In genomic region chr4:75509592-75509991, GRCh38 we compare ENCODE assay signal across 13 cellular contexts. TPM values are rescaled to one million over a fixed set of nuclear protein-coding genes. Genes with fewer than 3 reads are reported as not detected.
A peak's percentile ranks its signal among the peaks of the same experiment; 100 is the strongest.
DNase-seq lines count a peak whose midpoint lies in the region; ATAC-seq, FAIRE-seq and TF ChIP-seq lines count a peak whose summit lies in the region.
"Not testable (repeated sequence)": the region's sequence is repeated elsewhere in the genome, so short reads cannot be mapped to it uniquely, and the experiment has no call there.
"Had no signal": no experiment of that assay in that cellular context is flagged by ENCODE, and none has a peak within 500 bp of the region (broad histone marks: within the 10 kb centered on the region; RNA-seq: fewer than 3 reads in every experiment).

No MANE protein-coding gene starts in this region.

- CTCF ChIA-PET in CD4-positive, alpha-beta T cell (lab: Charles Lee) = not testable (repeated sequence)
- CTCF ChIA-PET in GM12878 (lab: Yijun Ruan, JAX) = interaction anchor here (1.3 kb wide), 1 partner anchor 14 kb away, joined by 4 read pairs; no protein-coding TSS in a partner anchor

- H3K27ac ChIP-seq in CD4-positive, alpha-beta T cell (ENCODE audit: low read depth, low read length); GM12878 (ENCODE audit: control insufficient read depth, insufficient read depth): not testable (repeated sequence)

- H3K9me3 ChIP-seq in CD4-positive, alpha-beta T cell (ENCODE audit: control insufficient read depth, low read length); GM12878 (replicated peaks; ENCODE audit: control insufficient read depth, insufficient read depth, low read length): not testable (repeated sequence)

- not testable (repeated sequence) for TF ChIP-seq POLR2A in GM12892 (IDR thresholded peaks at IDR 0.05; ENCODE audit: low read depth, low read length); GM12878 (IDR thresholded peaks at IDR 0.05; ENCODE audit: low read depth, low read length)

- RAD21 ChIA-PET in GM12878 (lab: Charles Lee; ENCODE audit: unreplicated experiment) = interaction anchor here (2.3 kb wide), 1 partner anchor 19 kb away, joined by 4 read pairs; no protein-coding TSS in a partner anchor

- SMC1A ChIA-PET in GM12878 (lab: Charles Lee; ENCODE audit: uncharacterized antibody, unreplicated experiment) = interaction anchor here (0.7 to 1.6 kb wide), 3 partner anchors 10 to 255 kb away, joined by 3 to 5 read pairs (median 3); no protein-coding TSS in a partner anchor

- H3K9me3 Mint-ChIP-seq in CD4-positive, alpha-beta T cell; activated T-cell treated with anti-CD3 and anti-CD28 coated beads, Interleukin-2, amount 50 U/mL, for 72 hours; immature natural killer cell; natural killer cell treated with Interleukin-12 subunit alpha and Interleukin-12 subunit beta and Interleukin-15 and Interleukin-18, amount 100 ng/mL, for 72 hours: not testable (repeated sequence)

- peaks cover 20% of the 10 kb centered on the region for H3K4me1 Mint-ChIP-seq in CD4-positive, alpha-beta T cell (ENCODE audit: low read depth)
- not testable (repeated sequence) for H3K4me1 Mint-ChIP-seq in activated T-cell treated with anti-CD3 and anti-CD28 coated beads, Interleukin-2, amount 50 U/mL, for 72 hours (ENCODE audit: low read depth)
- H3K4me1 Mint-ChIP-seq in immature natural killer cell = peaks cover 29 to 42% of the 10 kb centered on the region in 2 donors
- peaks cover 26 to 35% of the 10 kb centered on the region in 2 donors for H3K4me1 Mint-ChIP-seq in natural killer cell treated with Interleukin-12 subunit alpha and Interleukin-12 subunit beta and Interleukin-15 and Interleukin-18, amount 100 ng/mL, for 72 hours (ENCODE audit: low read depth in 2 of 2)

- WGBS in GM12878 (ENCODE audit: insufficient coverage, insufficient replicate concordance, low lambda C conversion rate, missing lambda C conversion rate) = 95% methylated on average over 4 of the region's 4 CpGs

- BruUV-seq in GM12878 (replicated peaks; lab: Mats Ljungman, UMichigan) = not testable (repeated sequence)

- POLR2A ChIA-PET in CD4-positive, alpha-beta T cell (lab: Charles Lee); GM12878 (lab: Charles Lee): not testable (repeated sequence)

- H3K4me3 Mint-ChIP-seq in CD4-positive, alpha-beta T cell = peak overlapping the region; percentile 52
- peak overlapping the region; percentile 11 to 60 for H3K4me3 Mint-ChIP-seq in activated T-cell treated with anti-CD3 and anti-CD28 coated beads, Interleukin-2, amount 50 U/mL, for 72 hours
- peak overlapping the region in 4 of 5 donors; percentile 18 to 69 (median 57) for H3K4me3 Mint-ChIP-seq in immature natural killer cell
- not testable (repeated sequence) for H3K4me3 Mint-ChIP-seq in natural killer cell treated with Interleukin-12 subunit alpha and Interleukin-12 subunit beta and Interleukin-15 and Interleukin-18, amount 100 ng/mL, for 72 hours

- H3K27me3 Mint-ChIP-seq in CD4-positive, alpha-beta T cell; activated T-cell treated with anti-CD3 and anti-CD28 coated beads, Interleukin-2, amount 50 U/mL, for 72 hours (ENCODE audit: low read depth); immature natural killer cell (ENCODE audit: low read depth in 3 of 3); natural killer cell treated with Interleukin-12 subunit alpha and Interleukin-12 subunit beta and Interleukin-15 and Interleukin-18, amount 100 ng/mL, for 72 hours: not testable (repeated sequence)

- DNase-seq in CD4-positive, alpha-beta T cell; GM12892 (ENCODE audit: insufficient read length); activated T-cell treated with anti-CD3 and anti-CD28 coated beads, Interleukin-2, amount 50 U/mL, for 72 hours; GM12878 (ENCODE audit: low read depth, low spot score); immature natural killer cell; natural killer cell treated with Interleukin-12 subunit alpha and Interleukin-12 subunit beta and Interleukin-15 and Interleukin-18, amount 100 ng/mL, for 72 hours (ENCODE audit: low spot score): not testable (repeated sequence)
- peak; percentile 24 for DNase-seq in SK-MEL-5 (ENCODE audit: low read depth, low spot score)

- not testable (repeated sequence) for H3K4me3 ChIP-seq in GM12878

- intact Hi-C loops in CD4-positive, alpha-beta T cell (cut with DNase I, micrococcal nuclease); GM12878 (cut with micrococcal nuclease; ENCODE audit: unreplicated experiment): not testable (repeated sequence)

- not testable (repeated sequence) for TF ChIP-seq EP300 in GM12878 (IDR thresholded peaks at IDR 0.05; ENCODE audit: borderline replicate concordance in 1 of 2, control insufficient read depth in 1 of 2, low read depth in 2 of 2, low read length in 2 of 2)

- H3K4me2 ChIP-seq in GM12878 (ENCODE audit: control insufficient read depth, insufficient read depth) = not testable (repeated sequence)

- H3K36me3 Mint-ChIP-seq in CD4-positive, alpha-beta T cell (ENCODE audit: low read depth) = peaks cover 62% of the 10 kb centered on the region
- peaks cover 9 to 28% of the 10 kb centered on the region in 2 donors for H3K36me3 Mint-ChIP-seq in activated T-cell treated with anti-CD3 and anti-CD28 coated beads, Interleukin-2, amount 50 U/mL, for 72 hours (ENCODE audit: insufficient read depth in 2 of 2)
- H3K36me3 Mint-ChIP-seq in immature natural killer cell = peaks cover 5 to 14% (median 14%) of the 10 kb centered on the region in 3 donors
- H3K36me3 Mint-ChIP-seq in natural killer cell treated with Interleukin-12 subunit alpha and Interleukin-12 subunit beta and Interleukin-15 and Interleukin-18, amount 100 ng/mL, for 72 hours = peaks cover 34% of the 10 kb centered on the region

- H3K79me2 ChIP-seq in GM12878 (ENCODE audit: control insufficient read depth, insufficient read depth, low read length) = peaks cover 59% of the 10 kb centered on the region

- TF ChIP-seq CTCF in CD4-positive, alpha-beta T cell (IDR thresholded peaks at IDR 0.05); GM12878 (IDR thresholded peaks at IDR 0.05 in 2 of 3, conservative IDR thresholded peaks at IDR 0.05 in 1 of 3; ENCODE audit: control insufficient read depth in 2 of 3, extremely low read depth in 1 of 3, insufficient read depth in 1 of 3, low read depth in 3 of 3, low read length in 3 of 3): not testable (repeated sequence)

- H3K36me3 ChIP-seq in GM12878 (ENCODE audit: control insufficient read depth in 2 of 2, insufficient read depth in 2 of 2, low read length in 1 of 2) = not testable (repeated sequence)

- H3K9ac ChIP-seq in GM12878 (ENCODE audit: control insufficient read depth, insufficient read depth, low read length) = not testable (repeated sequence)

- not testable (repeated sequence) for ATAC-seq in CD4-positive, alpha-beta T cell (ENCODE audit: poor library complexity); activated T-cell treated with anti-CD3 and anti-CD28 coated beads, Interleukin-2, amount 50 U/mL, for 72 hours (replicated peaks in 1 of 2); GM12878; natural killer cell treated with Interleukin-12 subunit alpha and Interleukin-12 subunit beta and Interleukin-15 and Interleukin-18, amount 100 ng/mL, for 72 hours

- not testable (repeated sequence) for TF ChIP-seq RAD21 in GM12878 (IDR thresholded peaks at IDR 0.05; ENCODE audit: insufficient read depth, low read depth, low read length)

- H4K20me1 ChIP-seq in GM12878 (ENCODE audit: control insufficient read depth, insufficient read depth) = not testable (repeated sequence)

- FAIRE-seq in GM12892 (lab: Jason Lieb, UNC) = peak; percentile 56
- not testable (repeated sequence) for FAIRE-seq in GM12878 (lab: Jason Lieb, UNC)

- not testable (repeated sequence) for H2AFZ ChIP-seq in GM12878 (ENCODE audit: control insufficient read depth, low read depth, low read length)

- H3K27me3 ChIP-seq in CD4-positive, alpha-beta T cell (ENCODE audit: control insufficient read depth, insufficient read depth, low read length); GM12878 (replicated peaks in 1 of 2; ENCODE audit: control insufficient read depth in 2 of 2, insufficient read depth in 2 of 2, low read length in 1 of 2): not testable (repeated sequence)

- peak overlapping the region; percentile 62 for H3K27ac Mint-ChIP-seq in CD4-positive, alpha-beta T cell
- H3K27ac Mint-ChIP-seq in activated T-cell treated with anti-CD3 and anti-CD28 coated beads, Interleukin-2, amount 50 U/mL, for 72 hours = not testable (repeated sequence)
- H3K27ac Mint-ChIP-seq in immature natural killer cell = peak overlapping the region in 5 of 6 donors; percentile 70 to 86 (median 75)
- peak overlapping the region; percentile 15 to 16 for H3K27ac Mint-ChIP-seq in natural killer cell treated with Interleukin-12 subunit alpha and Interleukin-12 subunit beta and Interleukin-15 and Interleukin-18, amount 100 ng/mL, for 72 hours

- not testable (repeated sequence) for H3K4me1 ChIP-seq in GM12878 (ENCODE audit: control insufficient read depth, insufficient read depth, low read length)

- in situ Hi-C loops in SK-MEL-5 (cut with HindIII; ENCODE audit: low pct_unique_long_range_greater_than_20kb, low sequenced_read_pairs); GM12878 (cut with MboI): not testable (repeated sequence)

RNA-seq across cellular contexts. Expression of gene RCHY1, which starts 4.6 kb away (rescaled TPM):
- 10 to 100 TPM; 33.6 to 37.0 TPM for total RNA-seq in CD4-positive, alpha-beta T cell
- 30.2 TPM for polyA plus RNA-seq in GM12892 (2012; ENCODE audit: missing spikeins)
- 42.9 and 53.5 TPM in 2 replicates for total RNA-seq in SK-MEL-5 (2014; rRNA removed; shearing (Covaris generic))
- 32.7 and 33.8 TPM in 2 replicates for polyA plus RNA-seq in SK-MEL-5 (2015; cell fraction: cytosol; rRNA removed)
- polyA plus RNA-seq in SK-MEL-5 (2015; cell fraction: nucleus; rRNA removed) = 51.8 and 62.8 TPM in 2 replicates
- 10 to 100 TPM; 42.0 to 44.3 TPM for total RNA-seq in activated T-cell treated with anti-CD3 and anti-CD28 coated beads, Interleukin-2, amount 50 U/mL, for 72 hours
- 37.9 and 41.3 TPM in 2 replicates for total RNA-seq in GM12878 (2013; cell fraction: nucleolus; rRNA removed)
- total RNA-seq in GM12878 (2014; rRNA removed) = 12.0 and 17.7 TPM in 2 replicates
- total RNA-seq in GM12878 (2014; rRNA removed; fragmentation: Illumina TruSeq; extraction: Trizol) = 12.9 and 16.0 TPM in 2 replicates
- total RNA-seq in GM12878 (2021) = 24.3 and 27.7 TPM in 2 replicates
- polyA plus RNA-seq in GM12878 (2011; ENCODE audit: low read depth) = 50.2 TPM
- 50.6 and 68.0 TPM in 2 replicates for polyA plus RNA-seq in GM12878 (2011; rRNA removed)
- 15.4 and 20.1 TPM in 2 replicates for polyA plus RNA-seq in GM12878 (2011; cell fraction: cytosol; rRNA removed)
- polyA plus RNA-seq in GM12878 (2011; cell fraction: nucleus; rRNA removed) = 17.0 and 22.5 TPM in 2 replicates
- 33.6 and 34.2 TPM in 2 replicates for polyA plus RNA-seq in GM12878 (2012)
- polyA plus RNA-seq in GM12878 (2014; fragmentation: Illumina TruSeq; extraction: Trizol) = 26.9 and 34.3 TPM in 2 replicates
- polyA plus RNA-seq in GM12878 (2014; fragmentation: Nextera tagmentation; extraction: Ambion mirVana) = 10 to 100 TPM; 19.9 to 25.0 TPM
- polyA plus RNA-seq in GM12878 (2014; rRNA removed) = 17.6 and 23.9 TPM in 2 replicates
- polyA plus RNA-seq in GM12878 (2016; fragmentation: Nextera tagmentation; extraction: Ambion mirVana) = 10 to 100 TPM; 35.6 to 39.5 TPM
- 19.4 and 35.3 TPM in 2 replicates for polyA minus RNA-seq in GM12878 (2011; rRNA and poly(A)+ RNA removed)
- 7.6 and 10.3 TPM in 2 replicates for polyA minus RNA-seq in GM12878 (2011; cell fraction: cytosol; rRNA and poly(A)+ RNA removed)
- polyA minus RNA-seq in GM12878 (2011; cell fraction: nucleus; rRNA and poly(A)+ RNA removed) = 15.4 and 21.4 TPM in 2 replicates
- 10 to 100 TPM; 31.8 to 39.0 (median 34.5) TPM for polyA plus RNA-seq in immature natural killer cell
- total RNA-seq in natural killer cell treated with Interleukin-12 subunit alpha and Interleukin-12 subunit beta and Interleukin-15 and Interleukin-18, amount 100 ng/mL, for 72 hours = 10 to 100 TPM; 40.6 to 47.8 TPM

RNA-seq across cellular contexts. Expression of gene THAP6, which starts 4.7 kb away (rescaled TPM):
- 10 to 100 TPM; 19.1 to 22.8 TPM for total RNA-seq in CD4-positive, alpha-beta T cell
- 12.1 TPM for polyA plus RNA-seq in GM12892 (2012; ENCODE audit: missing spikeins)
- 18.6 and 19.8 TPM in 2 replicates for total RNA-seq in SK-MEL-5 (2014; rRNA removed; shearing (Covaris generic))
- 8.1 and 11.2 TPM in 2 replicates for polyA plus RNA-seq in SK-MEL-5 (2015; cell fraction: cytosol; rRNA removed)
- polyA plus RNA-seq in SK-MEL-5 (2015; cell fraction: nucleus; rRNA removed) = 21.2 and 36.3 TPM in 2 replicates
- total RNA-seq in activated T-cell treated with anti-CD3 and anti-CD28 coated beads, Interleukin-2, amount 50 U/mL, for 72 hours = 10 to 100 TPM; 28.8 to 35.1 TPM
- 84.5 and 84.9 TPM in 2 replicates for total RNA-seq in GM12878 (2013; cell fraction: nucleolus; rRNA removed)
- 12.0 and 12.9 TPM in 2 replicates for total RNA-seq in GM12878 (2014; rRNA removed)
- total RNA-seq in GM12878 (2014; rRNA removed; fragmentation: Illumina TruSeq; extraction: Trizol) = 12.7 and 14.1 TPM in 2 replicates
- 9.8 and 10.3 TPM in 2 replicates for total RNA-seq in GM12878 (2021)
- 5.1 TPM for polyA plus RNA-seq in GM12878 (2011; ENCODE audit: low read depth)
- 21.9 and 32.0 TPM in 2 replicates for polyA plus RNA-seq in GM12878 (2011; rRNA removed)
- 8.3 and 8.8 TPM in 2 replicates for polyA plus RNA-seq in GM12878 (2011; cell fraction: cytosol; rRNA removed)
- 26.4 and 27.3 TPM in 2 replicates for polyA plus RNA-seq in GM12878 (2011; cell fraction: nucleus; rRNA removed)
- 6.7 and 7.5 TPM in 2 replicates for polyA plus RNA-seq in GM12878 (2012)
- 14.3 and 20.6 TPM in 2 replicates for polyA plus RNA-seq in GM12878 (2014; fragmentation: Illumina TruSeq; extraction: Trizol)
- polyA plus RNA-seq in GM12878 (2014; fragmentation: Nextera tagmentation; extraction: Ambion mirVana) = 1 to 10 TPM; 8.9 to 9.4 TPM
- polyA plus RNA-seq in GM12878 (2014; rRNA removed) = 11.5 and 11.6 TPM in 2 replicates
- 10 to 100 TPM; 14.1 to 17.1 TPM for polyA plus RNA-seq in GM12878 (2016; fragmentation: Nextera tagmentation; extraction: Ambion mirVana)
- 14.9 and 16.9 TPM in 2 replicates for polyA minus RNA-seq in GM12878 (2011; rRNA and poly(A)+ RNA removed)
- polyA minus RNA-seq in GM12878 (2011; cell fraction: cytosol; rRNA and poly(A)+ RNA removed) = 5.2 and 7.0 TPM in 2 replicates
- 27.4 and 42.1 TPM in 2 replicates for polyA minus RNA-seq in GM12878 (2011; cell fraction: nucleus; rRNA and poly(A)+ RNA removed)
- polyA plus RNA-seq in immature natural killer cell = 10 to 100 TPM in 1 of 3 donors, 1 to 10 TPM in 2; 4.8 to 10.3 (median 7.5) TPM
- 10 to 100 TPM; 15.9 to 25.0 TPM for total RNA-seq in natural killer cell treated with Interleukin-12 subunit alpha and Interleukin-12 subunit beta and Interleukin-15 and Interleukin-18, amount 100 ng/mL, for 72 hours

RNA-seq across cellular contexts. Expression of gene ODAPH, which starts 46.3 kb away (rescaled TPM):
- under 1 TPM in 1 of 2 experiments, not detected in 1; 0.36 TPM for total RNA-seq in CD4-positive, alpha-beta T cell
- 0.28 TPM for polyA plus RNA-seq in GM12892 (2012; ENCODE audit: missing spikeins)
- not detected in 2 replicates for total RNA-seq in SK-MEL-5 (2014; rRNA removed; shearing (Covaris generic))
- polyA plus RNA-seq in SK-MEL-5 (2015; cell fraction: cytosol; rRNA removed) = not detected in 2 replicates
- polyA plus RNA-seq in SK-MEL-5 (2015; cell fraction: nucleus; rRNA removed) = not detected in 2 replicates
- total RNA-seq in activated T-cell treated with anti-CD3 and anti-CD28 coated beads, Interleukin-2, amount 50 U/mL, for 72 hours = under 1 TPM in 1 of 2 donors, not detected in 1; 0.35 TPM
- total RNA-seq in GM12878 (2013; cell fraction: nucleolus; rRNA removed) = not detected in 2 replicates
- 0.05 TPM in 1 of 2 replicates, not detected in the other for total RNA-seq in GM12878 (2014; rRNA removed)
- 0.13 and 0.18 TPM in 2 replicates for total RNA-seq in GM12878 (2014; rRNA removed; fragmentation: Illumina TruSeq; extraction: Trizol)
- not detected in 2 replicates for total RNA-seq in GM12878 (2021)
- polyA plus RNA-seq in GM12878 (2011; ENCODE audit: low read depth) = not detected
- polyA plus RNA-seq in GM12878 (2011; rRNA removed) = not detected in 2 replicates
- not detected in 2 replicates for polyA plus RNA-seq in GM12878 (2011; cell fraction: cytosol; rRNA removed)
- polyA plus RNA-seq in GM12878 (2011; cell fraction: nucleus; rRNA removed) = 0.45 TPM in 1 of 2 replicates, not detected in the other
- polyA plus RNA-seq in GM12878 (2012) = 0.07 and 0.45 TPM in 2 replicates
- polyA plus RNA-seq in GM12878 (2014; fragmentation: Illumina TruSeq; extraction: Trizol) = 0.12 TPM in 1 of 2 replicates, not detected in the other
- polyA plus RNA-seq in GM12878 (2014; fragmentation: Nextera tagmentation; extraction: Ambion mirVana) = under 1 TPM; 0.06 to 0.13 TPM
- 0.11 TPM in 1 of 2 replicates, not detected in the other for polyA plus RNA-seq in GM12878 (2014; rRNA removed)
- polyA plus RNA-seq in GM12878 (2016; fragmentation: Nextera tagmentation; extraction: Ambion mirVana) = not detected
- polyA minus RNA-seq in GM12878 (2011; rRNA and poly(A)+ RNA removed) = not detected in 2 replicates
- polyA minus RNA-seq in GM12878 (2011; cell fraction: cytosol; rRNA and poly(A)+ RNA removed) = not detected in 2 replicates
- not detected in 2 replicates for polyA minus RNA-seq in GM12878 (2011; cell fraction: nucleus; rRNA and poly(A)+ RNA removed)
- polyA plus RNA-seq in immature natural killer cell = not detected
- total RNA-seq in natural killer cell treated with Interleukin-12 subunit alpha and Interleukin-12 subunit beta and Interleukin-15 and Interleukin-18, amount 100 ng/mL, for 72 hours = 10 to 100 TPM in 1 of 2 donors, 1 to 10 TPM in 1; 6.2 to 13.0 TPM
- total RNA-seq: Caco-2, H1, NCI-H460, Right ventricle myocardium superior, SJSA1 had no signal
- polyA plus RNA-seq: CD14-positive monocyte, H1 had no signal
